Comparison of ENCODE assay signal across 7 cellular contexts in genomic region chr21:18170221-18170620, GRCh38.
"Had no signal": no experiment of that assay in that cellular context is flagged by ENCODE, and none has a peak within 500 bp of the region (broad histone marks: within the 10 kb centered on the region; RNA-seq: fewer than 3 reads in every experiment).

No MANE protein-coding gene starts in this region.

- ATAC-seq: GM12878 had no signal

- DNase-seq: GDM1, GF-D8 had no signal

- H3K4me3 ChIP-seq: GM12878 had no signal

- FAIRE-seq: GM12878, GM12891, GM12892, GM18507, GM19239 had no signal
